9 cellular contexts compared by ENCODE assay signal in the genomic region with DNA sequence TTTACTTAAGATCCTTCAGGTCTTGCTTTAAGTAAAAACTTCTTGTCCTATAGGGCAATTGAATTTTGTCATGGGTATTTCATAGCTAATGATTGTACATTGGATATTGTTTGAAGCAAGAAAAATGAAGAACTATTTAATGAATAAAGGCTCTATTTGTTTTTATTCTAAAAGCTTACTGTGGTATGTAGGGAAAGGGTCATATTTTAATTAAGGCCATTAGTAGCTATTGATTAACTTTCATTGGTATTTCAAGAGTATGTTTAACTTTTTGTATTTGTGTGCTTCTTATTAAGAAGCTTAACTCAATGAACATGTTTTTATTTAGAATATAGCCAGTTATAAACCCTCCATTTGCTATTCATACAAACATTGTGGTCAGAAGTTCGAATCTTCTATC.
"Had no signal": no experiment of that assay in that cellular context is flagged by ENCODE, and none has a peak within 500 bp of the region (broad histone marks: within the 10 kb centered on the region; RNA-seq: fewer than 3 reads in every experiment).

No MANE protein-coding gene starts in this region.

- H3K4me3 Mint-ChIP-seq: GM23338, H9 had no signal

- H3K27ac ChIP-seq: HL-60 had no signal

- H3K4me1 Mint-ChIP-seq: H9 had no signal

- ATAC-seq: GM23338, K562 had no signal

- DNase-seq: H9, HCEC 1CT, IMR-90, KG1 had no signal

- H3K27ac Mint-ChIP-seq: GM23338, H9 had no signal

- H3K4me3 ChIP-seq: GM23338, K562 had no signal

- FAIRE-seq: H1, H54, K562 had no signal
